ENCODE assay signal across 11 cellular contexts in genomic region chr16:87017388-87018012, GRCh38.
DNase-seq lines count a peak whose midpoint lies in the region; ATAC-seq, FAIRE-seq and TF ChIP-seq lines count a peak whose summit lies in the region.
"Had no signal": no experiment of that assay in that cellular context is flagged by ENCODE, and none has a peak within 500 bp of the region (broad histone marks: within the 10 kb centered on the region; RNA-seq: fewer than 3 reads in every experiment).

No MANE protein-coding gene starts in this region.

- H3K27ac Mint-ChIP-seq in T-helper 17 cell = no peak overlapping the region

- no peaks in the 10 kb centered on the region for H3K9me1 ChIP-seq in keratinocyte (ENCODE audit: control insufficient read depth, extremely low read depth, insufficient read depth, low read length)

- CTCF ChIA-PET in AG04450 (lab: Charles Lee) = interaction anchor here (0.6 to 3.3 kb wide), 8 partner anchors 30 to 455 kb away, joined by 3 to 13 read pairs (median 5); no protein-coding TSS in a partner anchor

- H3K27me3 ChIP-seq in AG04450 (ENCODE audit: control insufficient read depth, insufficient read depth, low read length) = no peaks in the 10 kb centered on the region
- H3K27me3 ChIP-seq in WERI-Rb-1 (ENCODE audit: insufficient read depth, low read depth, severe bottlenecking) = no peaks in the 10 kb centered on the region
- peaks cover 4% of the 10 kb centered on the region for H3K27me3 ChIP-seq in keratinocyte (ENCODE audit: control insufficient read depth, extremely low read depth, insufficient read depth, low read length)

- TF ChIP-seq CTCF in AG04450 (IDR thresholded peaks at IDR 0.05; ENCODE audit: low read depth, low read length) (peak; percentile 50), WERI-Rb-1 (IDR thresholded peaks at IDR 0.05; ENCODE audit: low read depth, low read length) (0 out of 2 replicates have a peak, but pooled peaks have one; percentile 16), keratinocyte (optimal IDR thresholded peaks at IDR 0.05 in 1 of 3, IDR thresholded peaks at IDR 0.05 in 1 of 3, conservative IDR thresholded peaks at IDR 0.05 in 1 of 3; ENCODE audit: extremely low read depth in 1 of 3, insufficient read depth in 2 of 3, low read length in 3 of 3) (peak in 2 of 3 experiments; percentile 18 to 40)

- H3K27ac ChIP-seq in AG04450 (ENCODE audit: low read depth, low read length) = no peak overlapping the region
- no peak overlapping the region for H3K27ac ChIP-seq in WERI-Rb-1
- H3K27ac ChIP-seq in keratinocyte (ENCODE audit: control insufficient read depth, insufficient read depth, low read length) = no peak overlapping the region
- H3K27ac ChIP-seq: skin epidermis had no signal

- H3K4me3 ChIP-seq in AG04450 (ENCODE audit: low read depth, low read length) = no peak overlapping the region
- H3K4me3 ChIP-seq in WERI-Rb-1 (ENCODE audit: low read depth, low read length) = no peak overlapping the region
- no peak overlapping the region for H3K4me3 ChIP-seq in keratinocyte (ENCODE audit: control insufficient read depth in 2 of 3, extremely low read depth in 1 of 3, insufficient read depth in 2 of 3, low read depth in 1 of 3, low read length in 3 of 3)
- H3K4me3 ChIP-seq: skin epidermis had no signal

- no peaks in the 10 kb centered on the region for H3K79me2 ChIP-seq in keratinocyte (ENCODE audit: control insufficient read depth, insufficient read depth, low read length)

- no peaks in the 10 kb centered on the region for H3K36me3 ChIP-seq in WERI-Rb-1
- no peaks in the 10 kb centered on the region for H3K36me3 ChIP-seq in keratinocyte (ENCODE audit: control insufficient read depth in 2 of 2, extremely low read depth in 1 of 2, insufficient read depth in 2 of 2, low read length in 2 of 2)

- POLR2A ChIA-PET in AG04450 (lab: Yijun Ruan, JAX) = interaction anchor here (0.6 to 1.0 kb wide), 4 partner anchors 23 to 441 kb away, joined by 3 to 8 read pairs (median 4); no protein-coding TSS in a partner anchor

- DNase-seq in AG04450 (ENCODE audit: low read depth, low spot score) (peak; percentile 46), HuH-7.5 (ENCODE audit: low spot score) (peak; percentile 42), WERI-Rb-1 (no peak), keratinocyte (ENCODE audit: low read depth, low spot score) (no peak), T-helper 17 cell (no peak), left cardiac atrium (no peak), NCI-H187 (lab: John Stamatoyannopoulos, UW) (no peak)
- DNase-seq: DMS53, erythroblast had no signal

- H3K27me3 Mint-ChIP-seq in T-helper 17 cell = peaks cover 39% of the 10 kb centered on the region

- H4K20me1 ChIP-seq in keratinocyte (ENCODE audit: control insufficient read depth, extremely low read depth, insufficient read depth, low read length) = no peaks in the 10 kb centered on the region

- no peak for ATAC-seq in T-helper 17 cell
- ATAC-seq in GM21360 (IDR thresholded peaks at IDR 0.05; ENCODE audit: unreplicated experiment) = no peak
- no peak for ATAC-seq in left cardiac atrium

- no peaks in the 10 kb centered on the region for H3K36me3 Mint-ChIP-seq in T-helper 17 cell (ENCODE audit: low read depth)

- no peak overlapping the region for H3K4me3 Mint-ChIP-seq in T-helper 17 cell

- H3K4me1 Mint-ChIP-seq in T-helper 17 cell = no peaks in the 10 kb centered on the region

- H2AFZ ChIP-seq in keratinocyte (ENCODE audit: control insufficient read depth, low read length) = no peak overlapping the region

- no peak overlapping the region for H3K9ac ChIP-seq in keratinocyte (ENCODE audit: control insufficient read depth, extremely low read depth, insufficient read depth, low read length)

- intact Hi-C loops in left cardiac atrium (cut with DNase I) = no loop called here

- peak overlapping the region; percentile 8 for H3K4me2 ChIP-seq in keratinocyte (ENCODE audit: control insufficient read depth, extremely low read depth, insufficient read depth, low read depth, low read length)

- peak; percentile 43 for FAIRE-seq in keratinocyte (lab: Jason Lieb, UNC)

- dilution Hi-C loops in keratinocyte (cut with MboI; ENCODE audit: extremely low pct_ligation_motif_present, low sequenced_read_pairs) = no loop called here

- H3K9me3 ChIP-seq in AG04450 (ENCODE audit: control insufficient read depth, insufficient read depth, low read length) (no peaks in the 10 kb centered on the region; the same call in 1 of the 2 replicates), WERI-Rb-1 (ENCODE audit: severe bottlenecking) (no peaks in the 10 kb centered on the region), keratinocyte (ENCODE audit: control insufficient read depth, low read depth, low read length) (no peaks in the 10 kb centered on the region), T-helper 17 cell (ENCODE audit: control insufficient read depth, low read length, poor library complexity, severe bottlenecking) (no peaks in the 10 kb centered on the region)

- no peaks in the 10 kb centered on the region for H3K4me1 ChIP-seq in keratinocyte (ENCODE audit: control insufficient read depth, extremely low read depth, insufficient read depth, low read length)

Comparison
In these comparisons a context has a peak if more than half of its experiments do, and no peak if none do; other contexts are left out.
1. DNase-seq: peak in AG04450 (single experiment) and HuH-7.5 (single experiment); none in WERI-Rb-1 (single experiment), keratinocyte (single experiment), T-helper 17 cell (0 of 3), left cardiac atrium (single experiment) and NCI-H187 (0 of 2).
2. Peak in every context shown above with its lines, with median percentiles within 50 percentile points of each other: CTCF ChIP-seq.